9 cellular contexts compared by ENCODE assay signal in genomic region chr1:1436634-1437032, GRCh38. TPM values are rescaled to one million over a fixed set of nuclear protein-coding genes. Genes with fewer than 3 reads are reported as not detected.
DNase-seq lines count a peak whose midpoint lies in the region; ATAC-seq, FAIRE-seq and TF ChIP-seq lines count a peak whose summit lies in the region.
"Had no signal": no experiment of that assay in that cellular context is flagged by ENCODE, and none has a peak within 500 bp of the region (broad histone marks: within the 10 kb centered on the region; RNA-seq: fewer than 3 reads in every experiment).

No MANE protein-coding gene starts in this region.

- CTCF ChIA-PET in HEK293 (lab: Yijun Ruan, JAX): interaction anchor here (0.5 to 1.4 kb wide), 2 partner anchors 37 to 533 kb away, joined by 3 to 6 read pairs; partner anchors contain the start of gene CCNL2
- CTCF ChIA-PET in GM12878 (lab: Yijun Ruan, JAX): interaction anchor here (0.6 to 2.3 kb wide), 4 partner anchors 34 to 65 kb away, joined by 3 to 15 read pairs (median 7); partner anchors contain the start of gene AURKAIP1

- peak overlapping the region; percentile 53 to 64 for H3K4me3 Mint-ChIP-seq in stimulated activated naive B cell treated with anti-CD40 and anti-IgM and Interleukin-4, amounts not matched to agents 10 μg/mL and 1 μg/mL and 100 μg/mL, for 72 hours

- H3K9me3 Mint-ChIP-seq in stimulated activated naive B cell treated with anti-CD40 and anti-IgM and Interleukin-4, amounts not matched to agents 10 μg/mL and 1 μg/mL and 100 μg/mL, for 72 hours: no peaks in the 10 kb centered on the region

- 77% methylated on average over 7 of the region's 7 CpGs for WGBS in GM12878 (ENCODE audit: insufficient coverage, insufficient replicate concordance, low lambda C conversion rate, missing lambda C conversion rate)

- no peak for TF ChIP-seq CTCF in HEK293 (tag by site-specific recombination; IDR thresholded peaks at IDR 0.05)
- TF ChIP-seq CTCF in GM12878 (IDR thresholded peaks at IDR 0.05 in 2 of 3, conservative IDR thresholded peaks at IDR 0.05 in 1 of 3; ENCODE audit: control insufficient read depth in 2 of 3, extremely low read depth in 1 of 3, insufficient read depth in 1 of 3, low read depth in 3 of 3, low read length in 3 of 3): no peak
- TF ChIP-seq CTCF in WERI-Rb-1 (IDR thresholded peaks at IDR 0.05; ENCODE audit: low read depth, low read length): no peak

- no peak for DNase-seq in GM12878 (ENCODE audit: low read depth, low spot score)
- DNase-seq in stimulated activated naive B cell treated with anti-CD40 and anti-IgM and Interleukin-4, amounts not matched to agents 10 μg/mL and 1 μg/mL and 100 μg/mL, for 72 hours: no peak
- no peak for DNase-seq in NCI-H1092 (lab: John Stamatoyannopoulos, UW)
- DNase-seq in SKM-1 treated with dmso at 0.1 percent for 144 hours (lab: John Stamatoyannopoulos, UW; ENCODE audit: unreplicated experiment): no peak
- DNase-seq in WERI-Rb-1: no peak
- DNase-seq: NCI-H226; stimulated activated CD4-positive, alpha-beta T cell treated with anti-CD3 and anti-CD28 coated beads, Interleukin-12 subunit alpha, Interleukin-12 subunit beta, amount 100 ng/mL, for 4 hours had no signal

- intact Hi-C loops in GM12878 (cut with micrococcal nuclease; ENCODE audit: unreplicated experiment): no loop called here

- H3K4me1 Mint-ChIP-seq in stimulated activated naive B cell treated with anti-CD40 and anti-IgM and Interleukin-4, amounts not matched to agents 10 μg/mL and 1 μg/mL and 100 μg/mL, for 72 hours: peaks cover 20 to 43% of the 10 kb centered on the region in 2 donors

- H4K20me1 ChIP-seq in GM12878 (ENCODE audit: control insufficient read depth, insufficient read depth): no peaks in the 10 kb centered on the region

- H3K4me1 ChIP-seq in HEK293 (ENCODE audit: control insufficient read depth, insufficient read depth, low read length) (no peaks in the 10 kb centered on the region), GM12878 (ENCODE audit: control insufficient read depth, insufficient read depth, low read length) (peaks cover 26% of the 10 kb centered on the region)

- H2AFZ ChIP-seq in GM12878 (ENCODE audit: control insufficient read depth, low read depth, low read length): no peak overlapping the region

- H3K27me3 ChIP-seq in GM12878 (replicated peaks in 1 of 2; ENCODE audit: control insufficient read depth in 2 of 2, insufficient read depth in 2 of 2, low read length in 1 of 2) (peaks cover 0 to 11% of the 10 kb centered on the region in 2 experiments; a peak in 3 of 4 replicates), layer of hippocampus (ENCODE audit: control insufficient read depth, insufficient read depth, low read length) (no peaks in the 10 kb centered on the region), WERI-Rb-1 (ENCODE audit: insufficient read depth, low read depth, severe bottlenecking) (no peaks in the 10 kb centered on the region)

- no peak for TF ChIP-seq POLR2A in GM12878 (IDR thresholded peaks at IDR 0.05; ENCODE audit: low read depth, low read length)

- H3K4me2 ChIP-seq in GM12878 (ENCODE audit: control insufficient read depth, insufficient read depth): no peak overlapping the region

- SMC1A ChIA-PET in GM12878 (lab: Charles Lee; ENCODE audit: uncharacterized antibody, unreplicated experiment): no interaction called here

- TF ChIP-seq EP300 in GM12878 (IDR thresholded peaks at IDR 0.05; ENCODE audit: borderline replicate concordance in 1 of 2, control insufficient read depth in 1 of 2, low read depth in 2 of 2, low read length in 2 of 2): no peak

- H3K4me3 ChIP-seq in HEK293 (ENCODE audit: low read depth, low read length) (no peak overlapping the region), GM12878 (no peak overlapping the region), WERI-Rb-1 (ENCODE audit: low read depth, low read length) (no peak overlapping the region)

- TF ChIP-seq RAD21 in GM12878 (IDR thresholded peaks at IDR 0.05; ENCODE audit: insufficient read depth, low read depth, low read length): no peak

- POLR2A ChIA-PET in HEK293 (lab: Yijun Ruan, JAX): no interaction called here
- POLR2A ChIA-PET in GM12878 (lab: Charles Lee): interaction anchor here (0.7 to 1.7 kb wide), 5 partner anchors 13 to 460 kb away, joined by 3 to 10 read pairs (median 4); no protein-coding TSS in a partner anchor

- no peak for FAIRE-seq in GM12878 (lab: Jason Lieb, UNC)

- H3K27ac Mint-ChIP-seq in stimulated activated naive B cell treated with anti-CD40 and anti-IgM and Interleukin-4, amounts not matched to agents 10 μg/mL and 1 μg/mL and 100 μg/mL, for 72 hours: no peak overlapping the region

- no peaks in the 10 kb centered on the region for H3K9me3 ChIP-seq in HEK293 (ENCODE audit: control insufficient read depth, insufficient read depth, low read depth, low read length)
- H3K9me3 ChIP-seq in GM12878 (replicated peaks; ENCODE audit: control insufficient read depth, insufficient read depth, low read length): no peaks in the 10 kb centered on the region
- H3K9me3 ChIP-seq in WERI-Rb-1 (ENCODE audit: severe bottlenecking): no peaks in the 10 kb centered on the region

- no peaks in the 10 kb centered on the region for H3K79me2 ChIP-seq in GM12878 (ENCODE audit: control insufficient read depth, insufficient read depth, low read length)

- RAD21 ChIA-PET in GM12878 (lab: Charles Lee; ENCODE audit: unreplicated experiment): interaction anchor here (1.1 to 2.0 kb wide), 2 partner anchors 29 to 68 kb away, joined by 4 to 8 read pairs; partner anchors contain the start of gene MRPL20

- peaks cover 0 to 9% of the 10 kb centered on the region in 2 experiments; a peak in 1 of 3 replicates for H3K36me3 ChIP-seq in HEK293 (ENCODE audit: control insufficient read depth in 2 of 2, insufficient read depth in 1 of 2, low read length in 2 of 2)
- H3K36me3 ChIP-seq in GM12878 (ENCODE audit: control insufficient read depth in 2 of 2, insufficient read depth in 2 of 2, low read length in 1 of 2): no peaks in the 10 kb centered on the region
- no peaks in the 10 kb centered on the region; the same call in 1 of the 2 replicates for H3K36me3 ChIP-seq in WERI-Rb-1

- no TSS peak for BruUV-seq in GM12878 (replicated peaks; lab: Mats Ljungman, UMichigan)

- in situ Hi-C loops in GM12878 (cut with MboI): no loop called here

- H3K27ac ChIP-seq in HEK293 (ENCODE audit: extremely low read depth, low read depth, low read length) (no peak overlapping the region), GM12878 (ENCODE audit: control insufficient read depth, insufficient read depth) (no peak overlapping the region), layer of hippocampus (ENCODE audit: low read depth, low read length) (peak overlapping the region; percentile 96), WERI-Rb-1 (no peak overlapping the region)

- H3K27me3 Mint-ChIP-seq in stimulated activated naive B cell treated with anti-CD40 and anti-IgM and Interleukin-4, amounts not matched to agents 10 μg/mL and 1 μg/mL and 100 μg/mL, for 72 hours: peaks cover 22 to 59% of the 10 kb centered on the region in 2 donors

- no peaks in the 10 kb centered on the region for H3K36me3 Mint-ChIP-seq in stimulated activated naive B cell treated with anti-CD40 and anti-IgM and Interleukin-4, amounts not matched to agents 10 μg/mL and 1 μg/mL and 100 μg/mL, for 72 hours

- ATAC-seq in GM12878: no peak
- no peak for ATAC-seq in stimulated activated naive B cell treated with anti-CD40 and anti-IgM and Interleukin-4, amounts not matched to agents 10 μg/mL and 1 μg/mL and 100 μg/mL, for 72 hours (replicated peaks)

- no peak overlapping the region for H3K9ac ChIP-seq in GM12878 (ENCODE audit: control insufficient read depth, insufficient read depth, low read length)

RNA-seq across cellular contexts. Expression of gene VWA1, which starts 1.1 kb away (rescaled TPM):
- 1.5 and 2.3 TPM in 2 replicates for total RNA-seq in GM12878 (2013; cell fraction: nucleolus; rRNA removed)
- total RNA-seq in GM12878 (2014; rRNA removed) (0.40 and 0.71 TPM in 2 replicates), GM12878 (2014; rRNA removed; fragmentation: Illumina TruSeq; extraction: Trizol) (0.13 and 0.14 TPM in 2 replicates), GM12878 (2021) (1.7 and 1.8 TPM in 2 replicates)
- polyA plus RNA-seq in GM12878 (2011; ENCODE audit: low read depth): 0.70 TPM
- polyA plus RNA-seq in GM12878 (2011; rRNA removed) (0.45 and 1.1 TPM in 2 replicates), GM12878 (2014; fragmentation: Illumina TruSeq; extraction: Trizol) (0.03 TPM in 1 of 2 replicates, not detected in the other), GM12878 (2014; fragmentation: Nextera tagmentation; extraction: Ambion mirVana) (under 1 TPM in 1 of 2 experiments, not detected in 1; 0.02 TPM), GM12878 (2014; rRNA removed) (0.40 and 0.56 TPM in 2 replicates), GM12878 (2016; fragmentation: Nextera tagmentation; extraction: Ambion mirVana) (under 1 TPM in 1 of 2 experiments, not detected in 1; 0.24 TPM)
- polyA plus RNA-seq in GM12878 (2011; cell fraction: cytosol; rRNA removed): 1.4 and 2.3 TPM in 2 replicates
- polyA plus RNA-seq in GM12878 (2011; cell fraction: nucleus; rRNA removed): 3.6 and 5.8 TPM in 2 replicates
- 4.1 and 4.9 TPM in 2 replicates for polyA plus RNA-seq in GM12878 (2012)
- 0.51 and 0.88 TPM in 2 replicates for polyA minus RNA-seq in GM12878 (2011; rRNA and poly(A)+ RNA removed)
- 0.42 and 0.80 TPM in 2 replicates for polyA minus RNA-seq in GM12878 (2011; cell fraction: cytosol; rRNA and poly(A)+ RNA removed)
- 1.7 and 1.8 TPM in 2 replicates for polyA minus RNA-seq in GM12878 (2011; cell fraction: nucleus; rRNA and poly(A)+ RNA removed)

RNA-seq across cellular contexts. Expression of gene ATAD3C, which starts 12.9 kb away (rescaled TPM):
- 1.4 and 2.7 TPM in 2 replicates for total RNA-seq in GM12878 (2013; cell fraction: nucleolus; rRNA removed)
- total RNA-seq in GM12878 (2014; rRNA removed) (0.06 and 0.44 TPM in 2 replicates), GM12878 (2014; rRNA removed; fragmentation: Illumina TruSeq; extraction: Trizol) (0.41 and 0.63 TPM in 2 replicates), GM12878 (2021) (1.1 and 1.6 TPM in 2 replicates)
- 3.2 TPM for polyA plus RNA-seq in GM12878 (2011; ENCODE audit: low read depth)
- polyA plus RNA-seq in GM12878 (2011; rRNA removed) (2.2 and 3.1 TPM in 2 replicates), GM12878 (2014; fragmentation: Illumina TruSeq; extraction: Trizol) (0.22 and 0.32 TPM in 2 replicates), GM12878 (2014; fragmentation: Nextera tagmentation; extraction: Ambion mirVana) (under 1 TPM; 0.03 to 0.13 TPM), GM12878 (2014; rRNA removed) (1.1 and 2.1 TPM in 2 replicates), GM12878 (2016; fragmentation: Nextera tagmentation; extraction: Ambion mirVana) (1 to 10 TPM; 2.1 to 2.9 TPM)
- polyA plus RNA-seq in GM12878 (2011; cell fraction: cytosol; rRNA removed): 7.5 and 8.5 TPM in 2 replicates
- polyA plus RNA-seq in GM12878 (2011; cell fraction: nucleus; rRNA removed): 1.8 and 3.0 TPM in 2 replicates
- 1.7 and 2.1 TPM in 2 replicates for polyA plus RNA-seq in GM12878 (2012)
- 0.29 and 2.3 TPM in 2 replicates for polyA minus RNA-seq in GM12878 (2011; rRNA and poly(A)+ RNA removed)
- polyA minus RNA-seq in GM12878 (2011; cell fraction: cytosol; rRNA and poly(A)+ RNA removed): 0.42 TPM in 1 of 2 replicates, not detected in the other
- polyA minus RNA-seq in GM12878 (2011; cell fraction: nucleus; rRNA and poly(A)+ RNA removed): 1.2 TPM in 1 of 2 replicates, not detected in the other

RNA-seq across cellular contexts. Expression of gene ANKRD65, which starts 15.6 kb away (rescaled TPM):
- 1.2 and 1.8 TPM in 2 replicates for total RNA-seq in GM12878 (2013; cell fraction: nucleolus; rRNA removed)
- total RNA-seq in GM12878 (2014; rRNA removed) (0.17 and 0.33 TPM in 2 replicates), GM12878 (2014; rRNA removed; fragmentation: Illumina TruSeq; extraction: Trizol) (0.18 and 0.45 TPM in 2 replicates), GM12878 (2021) (0.96 and 1.2 TPM in 2 replicates)
- polyA plus RNA-seq in GM12878 (2011; ENCODE audit: low read depth): 0.42 TPM
- polyA plus RNA-seq in GM12878 (2011; rRNA removed) (0.12 and 0.24 TPM in 2 replicates), GM12878 (2014; fragmentation: Illumina TruSeq; extraction: Trizol) (0.14 and 0.29 TPM in 2 replicates), GM12878 (2014; fragmentation: Nextera tagmentation; extraction: Ambion mirVana) (under 1 TPM; 0.05 to 0.15 TPM), GM12878 (2014; rRNA removed) (0.86 and 0.94 TPM in 2 replicates), GM12878 (2016; fragmentation: Nextera tagmentation; extraction: Ambion mirVana) (1 to 10 TPM; 1.8 to 2.8 TPM)
- polyA plus RNA-seq in GM12878 (2011; cell fraction: cytosol; rRNA removed): 0.21 and 0.38 TPM in 2 replicates
- 2.0 and 2.3 TPM in 2 replicates for polyA plus RNA-seq in GM12878 (2011; cell fraction: nucleus; rRNA removed)
- 1.3 TPM in 2 replicates for polyA plus RNA-seq in GM12878 (2012)
- polyA minus RNA-seq in GM12878 (2011; rRNA and poly(A)+ RNA removed): 0.15 TPM in 1 of 2 replicates, not detected in the other
- not detected in 2 replicates for polyA minus RNA-seq in GM12878 (2011; cell fraction: cytosol; rRNA and poly(A)+ RNA removed)
- 0.36 TPM in 1 of 2 replicates, not detected in the other for polyA minus RNA-seq in GM12878 (2011; cell fraction: nucleus; rRNA and poly(A)+ RNA removed)

RNA-seq across cellular contexts. Expression of gene MRPL20, which starts 29.5 kb away (rescaled TPM):
- 47.9 and 53.1 TPM in 2 replicates for total RNA-seq in GM12878 (2013; cell fraction: nucleolus; rRNA removed)
- total RNA-seq in GM12878 (2014; rRNA removed): 205 and 223 TPM in 2 replicates
- 132 and 153 TPM in 2 replicates for total RNA-seq in GM12878 (2014; rRNA removed; fragmentation: Illumina TruSeq; extraction: Trizol)
- total RNA-seq in GM12878 (2021): 141 and 149 TPM in 2 replicates
- polyA plus RNA-seq in GM12878 (2011; ENCODE audit: low read depth): 92.4 TPM
- 143 and 146 TPM in 2 replicates for polyA plus RNA-seq in GM12878 (2011; rRNA removed)
- 168 and 192 TPM in 2 replicates for polyA plus RNA-seq in GM12878 (2011; cell fraction: cytosol; rRNA removed)
- 105 and 125 TPM in 2 replicates for polyA plus RNA-seq in GM12878 (2011; cell fraction: nucleus; rRNA removed)
- 151 and 170 TPM in 2 replicates for polyA plus RNA-seq in GM12878 (2012)
- polyA plus RNA-seq in GM12878 (2014; fragmentation: Illumina TruSeq; extraction: Trizol): 115 and 129 TPM in 2 replicates
- 100 to 1,000 TPM; 519 to 525 TPM for polyA plus RNA-seq in GM12878 (2014; fragmentation: Nextera tagmentation; extraction: Ambion mirVana)
- 287 and 301 TPM in 2 replicates for polyA plus RNA-seq in GM12878 (2014; rRNA removed)
- polyA plus RNA-seq in GM12878 (2016; fragmentation: Nextera tagmentation; extraction: Ambion mirVana): 100 to 1,000 TPM; 366 to 375 TPM
- polyA minus RNA-seq in GM12878 (2011; rRNA and poly(A)+ RNA removed): 72.9 and 94.2 TPM in 2 replicates
- 54.8 and 63.4 TPM in 2 replicates for polyA minus RNA-seq in GM12878 (2011; cell fraction: cytosol; rRNA and poly(A)+ RNA removed)
- 26.7 and 39.5 TPM in 2 replicates for polyA minus RNA-seq in GM12878 (2011; cell fraction: nucleus; rRNA and poly(A)+ RNA removed)

RNA-seq across cellular contexts. Expression of gene ATAD3B, which starts 34.9 kb away (rescaled TPM):
- 53.2 and 60.0 TPM in 2 replicates for total RNA-seq in GM12878 (2013; cell fraction: nucleolus; rRNA removed)
- total RNA-seq in GM12878 (2014; rRNA removed): 29.7 and 35.7 TPM in 2 replicates
- total RNA-seq in GM12878 (2014; rRNA removed; fragmentation: Illumina TruSeq; extraction: Trizol): 9.3 and 10.7 TPM in 2 replicates
- total RNA-seq in GM12878 (2021): 32.9 and 36.8 TPM in 2 replicates
- 4.4 TPM for polyA plus RNA-seq in GM12878 (2011; ENCODE audit: low read depth)
- 7.6 and 14.0 TPM in 2 replicates for polyA plus RNA-seq in GM12878 (2011; rRNA removed)
- 14.1 and 30.5 TPM in 2 replicates for polyA plus RNA-seq in GM12878 (2011; cell fraction: cytosol; rRNA removed)
- 90.3 and 160 TPM in 2 replicates for polyA plus RNA-seq in GM12878 (2011; cell fraction: nucleus; rRNA removed)
- polyA plus RNA-seq in GM12878 (2012): 14.0 and 21.3 TPM in 2 replicates
- 2.1 and 5.8 TPM in 2 replicates for polyA plus RNA-seq in GM12878 (2014; fragmentation: Illumina TruSeq; extraction: Trizol)
- under 1 TPM; 0.03 to 0.73 TPM for polyA plus RNA-seq in GM12878 (2014; fragmentation: Nextera tagmentation; extraction: Ambion mirVana)
- 38.8 and 52.5 TPM in 2 replicates for polyA plus RNA-seq in GM12878 (2014; rRNA removed)
- polyA plus RNA-seq in GM12878 (2016; fragmentation: Nextera tagmentation; extraction: Ambion mirVana): 10 to 100 TPM; 33.7 to 35.1 TPM
- polyA minus RNA-seq in GM12878 (2011; rRNA and poly(A)+ RNA removed): 5.5 and 13.1 TPM in 2 replicates
- polyA minus RNA-seq in GM12878 (2011; cell fraction: cytosol; rRNA and poly(A)+ RNA removed): 11.0 and 17.0 TPM in 2 replicates
- 13.7 and 34.8 TPM in 2 replicates for polyA minus RNA-seq in GM12878 (2011; cell fraction: nucleus; rRNA and poly(A)+ RNA removed)

Comparison
In these comparisons a context has a peak if more than half of its experiments do, and no peak if none do; other contexts are left out.
1. Of the 9 proteins assayed by ChIP-seq in both HEK293 and GM12878: peak only in HEK293: REST; only in GM12878: none; in both: none; in neither: 8.